Comparison of ENCODE assay signal across 17 cellular contexts in the genomic region with DNA sequence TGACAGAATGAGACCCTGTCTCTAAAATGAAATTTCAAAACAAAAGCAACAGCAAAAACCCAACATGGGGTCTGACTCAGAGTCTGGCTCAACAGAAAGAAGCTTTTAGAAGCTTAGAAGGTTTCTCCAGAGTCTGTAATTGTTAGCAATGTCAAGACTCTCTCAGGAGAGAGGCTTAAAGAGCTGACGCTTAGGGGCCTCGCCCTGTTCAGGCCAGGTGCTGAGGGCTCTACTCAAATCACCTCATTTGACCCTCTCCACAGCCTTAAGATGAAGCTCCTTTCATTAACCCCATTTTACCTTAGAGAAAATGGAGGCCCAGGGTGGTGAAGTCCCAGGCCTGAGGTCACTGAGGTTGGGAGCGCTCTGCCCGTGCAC. TPM values are rescaled to one million over a fixed set of nuclear protein-coding genes. Genes with fewer than 3 reads are reported as not detected.
DNase-seq lines count a peak whose midpoint lies in the region; ATAC-seq, FAIRE-seq and TF ChIP-seq lines count a peak whose summit lies in the region.
"Had no signal": no experiment of that assay in that cellular context is flagged by ENCODE, and none has a peak within 500 bp of the region (broad histone marks: within the 10 kb centered on the region; RNA-seq: fewer than 3 reads in every experiment).

No MANE protein-coding gene starts in this region.

- H2AK5ac ChIP-seq in neuronal stem cell (ENCODE audit: low read depth, low read length) = no peak overlapping the region

- H3K9ac ChIP-seq in neuronal stem cell (ENCODE audit: low read depth, low read length, poor library complexity) = no peak overlapping the region
- H3K9ac ChIP-seq: BLaER1 had no signal

- H3K4ac ChIP-seq in neuronal stem cell (ENCODE audit: low read length) = no peak overlapping the region

- no peak overlapping the region for H3K14ac ChIP-seq in neuronal stem cell (ENCODE audit: low read length)

- no peak overlapping the region for H2AFZ ChIP-seq in neuronal stem cell (ENCODE audit: low read length)

- no peak overlapping the region for H2BK15ac ChIP-seq in neuronal stem cell (ENCODE audit: low read length)

- peaks cover 6% of the 10 kb centered on the region for H3K79me1 ChIP-seq in neuronal stem cell (ENCODE audit: low read depth, low read length)

- peak overlapping the region; percentile 89 for H3K23ac ChIP-seq in neuronal stem cell (ENCODE audit: low read depth, low read length, poor library complexity)

- FAIRE-seq in GM19239 (lab: Jason Lieb, UNC) (no peak), bronchial epithelial cell (lab: Jason Lieb, UNC) (peak; percentile 7)
- FAIRE-seq: GM12892 had no signal

- peak; percentile 4 for DNase-seq in activated CD4-positive, alpha-beta T cell treated with anti-CD3 and anti-CD28 coated beads for 1 hour
- no peak for DNase-seq in activated CD4-positive, alpha-beta T cell treated with anti-CD3 and anti-CD28 coated beads, Interleukin-2, amount 50 U/mL, for 4 hours
- DNase-seq in GM19239 (ENCODE audit: insufficient read length, low spot score) (peak; percentile 9), bronchial epithelial cell (ENCODE audit: low read depth) (no peak), neuronal stem cell (ENCODE audit: low spot score) (no peak), NCI-H510A (lab: John Stamatoyannopoulos, UW) (no peak)
- no peak for DNase-seq in stimulated activated CD4-positive, alpha-beta T cell treated with anti-CD3 and anti-CD28 coated beads, Interleukin-4, amount 100 ng/mL, for 1 hour
- DNase-seq: 8988T, AML-193, DMS 273 treated with DMSO at 0.1 percent for 48 hours, EL, GDM1 had no signal

- H2BK12ac ChIP-seq in neuronal stem cell (ENCODE audit: low read length) = no peak overlapping the region

- no peak overlapping the region for H2BK120ac ChIP-seq in neuronal stem cell (ENCODE audit: low read depth, low read length)

- no peak overlapping the region for H3K27ac ChIP-seq in neuronal stem cell (replicated peaks; ENCODE audit: low read length)
- H3K27ac ChIP-seq: BLaER1 had no signal

- H3K27me3 ChIP-seq in bronchial epithelial cell (ENCODE audit: control insufficient read depth, insufficient read depth, low read length) (no peaks in the 10 kb centered on the region), neuronal stem cell (ENCODE audit: control insufficient read depth in 3 of 3, insufficient read depth in 3 of 3, low read depth in 1 of 3, low read length in 3 of 3) (peaks cover 0 to 6% (median 0%) of the 10 kb centered on the region in 3 experiments)

- no peak overlapping the region for H3K4me2 ChIP-seq in neuronal stem cell (ENCODE audit: insufficient read depth, low read length, poor library complexity, severe bottlenecking)
- H3K4me2 ChIP-seq: BLaER1 had no signal

- no peak overlapping the region for H4K91ac ChIP-seq in neuronal stem cell (ENCODE audit: low read depth, low read length, poor library complexity)

- H3K36me3 ChIP-seq in bronchial epithelial cell (ENCODE audit: control insufficient read depth, insufficient read depth, low read length) (peaks cover 11% of the 10 kb centered on the region), neuronal stem cell (replicated peaks in 1 of 2; ENCODE audit: control insufficient read depth in 2 of 2, insufficient read depth in 2 of 2, low read length in 2 of 2) (peaks cover 0 to under 1% of the 10 kb centered on the region in 2 donors)
- H3K36me3 ChIP-seq: BLaER1 had no signal

- H4K8ac ChIP-seq in neuronal stem cell (ENCODE audit: low read depth, low read length) = no peak overlapping the region

- WGBS in neuronal stem cell (ENCODE audit: extremely low coverage in 2 of 2, insufficient read length in 2 of 2, insufficient replicate concordance in 1 of 2), 2 donors = no CpG with 5 or more reads among the region's 4 CpGs

- no peak overlapping the region for H3K18ac ChIP-seq in neuronal stem cell (ENCODE audit: low read length)

- no peaks in the 10 kb centered on the region for H3K9me3 ChIP-seq in neuronal stem cell (replicated peaks in 1 of 2; ENCODE audit: control insufficient read depth in 2 of 2, insufficient read depth in 1 of 2, low read depth in 1 of 2, low read length in 2 of 2)
- H3K9me3 ChIP-seq: BLaER1 had no signal

- H3K4me1 ChIP-seq in neuronal stem cell (ENCODE audit: control insufficient read depth in 2 of 2, insufficient read depth in 1 of 2, low read depth in 1 of 2, low read length in 2 of 2) = peaks cover 0 to 2% of the 10 kb centered on the region in 2 donors

- ATAC-seq in HG03108 (IDR thresholded peaks at IDR 0.05; ENCODE audit: unreplicated experiment) = no peak

- H2BK5ac ChIP-seq in neuronal stem cell (ENCODE audit: low read length) = peak overlapping the region; percentile 53

- no peak for TF ChIP-seq CTCF in bronchial epithelial cell (IDR thresholded peaks at IDR 0.05; ENCODE audit: insufficient read depth, low read length, severe bottlenecking)

- H3K4me3 ChIP-seq in bronchial epithelial cell (ENCODE audit: low read depth, low read length) = no peak overlapping the region
- no peak overlapping the region for H3K4me3 ChIP-seq in neuronal stem cell (ENCODE audit: low read length in 2 of 2)
- H3K4me3 ChIP-seq: BLaER1 had no signal

RNA-seq across cellular contexts. Expression of gene KIF17, which starts 5.3 kb away (rescaled TPM):
- total RNA-seq in bronchial epithelial cell = 1.0 and 3.2 TPM in 2 replicates
- polyA plus RNA-seq in neuronal stem cell (2013, experiment 1 of 2) = 5.8 TPM
- 5.8 TPM for polyA plus RNA-seq in neuronal stem cell (2013, experiment 2 of 2)
- total RNA-seq: CD8-positive, alpha-beta memory T cell had no signal
- polyA plus RNA-seq: CD8-positive, alpha-beta memory T cell; IgD-negative memory B cell had no signal

RNA-seq across cellular contexts. Expression of gene SH2D5, which starts 9.4 kb away (rescaled TPM):
- 32.6 and 55.3 TPM in 2 replicates for total RNA-seq in bronchial epithelial cell
- 5.5 TPM for polyA plus RNA-seq in neuronal stem cell (2013, experiment 1 of 2)
- 5.3 TPM for polyA plus RNA-seq in neuronal stem cell (2013, experiment 2 of 2)
- polyA plus RNA-seq: CD8-positive, alpha-beta memory T cell; IgD-negative memory B cell had no signal

Comparison
In these comparisons a context has a peak if more than half of its experiments do, and no peak if none do; other contexts are left out.
1. DNase-seq: peak in activated CD4-positive, alpha-beta T cell treated with anti-CD3 and anti-CD28 coated beads for 1 hour (single experiment) and GM19239 (single experiment); none in activated CD4-positive, alpha-beta T cell treated with anti-CD3 and anti-CD28 coated beads, Interleukin-2, amount 50 U/mL, for 4 hours (0 of 2), bronchial epithelial cell (single experiment), neuronal stem cell (single experiment), NCI-H510A (single experiment) and stimulated activated CD4-positive, alpha-beta T cell treated with anti-CD3 and anti-CD28 coated beads, Interleukin-4, amount 100 ng/mL, for 1 hour (single experiment).